7 cellular contexts compared by ENCODE assay signal in genomic region chr6:44458551-44458950, GRCh38.
"Had no signal": no experiment of that assay in that cellular context is flagged by ENCODE, and none has a peak within 500 bp of the region (broad histone marks: within the 10 kb centered on the region; RNA-seq: fewer than 3 reads in every experiment).

No MANE protein-coding gene starts in this region.

- H2AFZ ChIP-seq: GM23338 had no signal

- H3K4me3 Mint-ChIP-seq: GM23338, H9, IgD-negative memory B cell had no signal

- DNase-seq: H9, HCEC 1CT had no signal

- H3K4me1 Mint-ChIP-seq: GM23338 had no signal

- ATAC-seq: GM23338 had no signal

- H3K9me3 Mint-ChIP-seq: GM23338, H9, IgD-negative memory B cell had no signal

- H3K27ac Mint-ChIP-seq: GM23338, H9 had no signal

- H3K4me3 ChIP-seq: GM23338 had no signal

- FAIRE-seq: H1, H54, HTR-8/SVneo had no signal

- H3K4me2 ChIP-seq: GM23338 had no signal

- H3K36me3 Mint-ChIP-seq: IgD-negative memory B cell had no signal
